In genomic region chr22:37940698-37941376, GRCh38 we compare ENCODE assay signal across 1 cellular context.
TF ChIP-seq lines count a peak whose summit lies in the region.

No MANE protein-coding gene starts in this region.

TF ChIP-seq in endothelial cell of umbilical vein, 7 proteins besides CTCF, POLR2A, EP300 and RAD21:
- TF ChIP-seq FOS (IDR thresholded peaks at IDR 0.05; ENCODE audit: borderline replicate concordance, insufficient read depth, low read length) (no peak), MYC (IDR thresholded peaks at IDR 0.05; ENCODE audit: low read depth, low read length) (no peak), POLR2AphosphoS5 (IDR thresholded peaks at IDR 0.05; ENCODE audit: insufficient read depth, low read depth, low read length) (no peak), JUN (IDR thresholded peaks at IDR 0.05; ENCODE audit: borderline replicate concordance, insufficient read depth, insufficient read length, low read depth) (no peak), EZH2 (IDR thresholded peaks at IDR 0.05; ENCODE audit: borderline replicate concordance, low read depth, low read length, severe bottlenecking) (no peak), GATA2 (IDR thresholded peaks at IDR 0.05; ENCODE audit: insufficient read depth, insufficient read length, low read depth, low read length) (no peak), MAX (IDR thresholded peaks at IDR 0.05; ENCODE audit: insufficient read depth, insufficient read length) (no peak)
